19 cellular contexts compared by ENCODE assay signal in genomic region chr2:175234650-175235049, GRCh38. TPM values are rescaled to one million over a fixed set of nuclear protein-coding genes. Genes with fewer than 3 reads are reported as not detected.
A peak's percentile ranks its signal among the peaks of the same experiment; 100 is the strongest.
DNase-seq lines count a peak whose midpoint lies in the region; ATAC-seq, FAIRE-seq and TF ChIP-seq lines count a peak whose summit lies in the region.
"Had no signal": no experiment of that assay in that cellular context is flagged by ENCODE, and none has a peak within 500 bp of the region (broad histone marks: within the 10 kb centered on the region; RNA-seq: fewer than 3 reads in every experiment).

No MANE protein-coding gene starts in this region.

- H3K27me3 ChIP-seq in K562 (ENCODE audit: control insufficient read depth in 2 of 2, insufficient read depth in 2 of 2, low read length in 2 of 2) = peaks cover 0 to 4% of the 10 kb centered on the region in 2 experiments; a peak in 1 of 5 replicates
- H3K27me3 ChIP-seq: cardiac muscle cell, right atrium auricular region, uterus had no signal

- ATAC-seq in GM18858 (IDR thresholded peaks at IDR 0.05; ENCODE audit: unreplicated experiment) = peak; percentile 53
- peak; percentile 69 for ATAC-seq in GM21619 (IDR thresholded peaks at IDR 0.05; ENCODE audit: unreplicated experiment)
- peak; percentile 81 for ATAC-seq in HG03378 (IDR thresholded peaks at IDR 0.05; ENCODE audit: unreplicated experiment)
- ATAC-seq in K562 = no peak
- ATAC-seq in GM18517 (IDR thresholded peaks at IDR 0.05; ENCODE audit: unreplicated experiment) = no peak
- ATAC-seq: PC-3 had no signal

- no peak for TF ChIP-seq EP300 in K562 (IDR thresholded peaks at IDR 0.05; ENCODE audit: low read length)

- H3K4me2 ChIP-seq in K562 (ENCODE audit: insufficient read depth, low read length) = no peak overlapping the region

- intact Hi-C loops in K562 (cut with micrococcal nuclease) (no loop called here), cardiac septum (cut with DNase I) (no loop called here)

- in situ Hi-C loops in K562 (cut with MboI) = no loop called here

- H3K27ac ChIP-seq in K562 (ENCODE audit: extremely low read depth, low read depth, low read length) = no peak overlapping the region
- H3K27ac ChIP-seq: cardiac muscle cell, right atrium auricular region, uterus had no signal

- no peaks in the 10 kb centered on the region; a peak in 1 of 5 replicates for H3K4me1 ChIP-seq in K562 (replicated peaks in 1 of 2; ENCODE audit: control insufficient read depth in 2 of 2, insufficient read depth in 2 of 2, low read length in 2 of 2)
- H3K4me1 ChIP-seq: right atrium auricular region, uterus had no signal

- 5% methylated on average over 2 of the region's 2 CpGs for WGBS in K562 (ENCODE audit: insufficient coverage, low coverage, missing lambda C conversion rate)

- no peak for TF ChIP-seq POLR2A in K562 (conservative IDR thresholded peaks at IDR 0.05)

- BruUV-seq in K562 (replicated peaks; lab: Mats Ljungman, UMichigan) = no TSS peak

- no peaks in the 10 kb centered on the region for H4K20me1 ChIP-seq in K562 (replicated peaks; ENCODE audit: control insufficient read depth, insufficient read depth, low read length)

- no peak for FAIRE-seq in K562 (lab: Jason Lieb, UNC)

- POLR2A ChIA-PET in K562 (lab: Yijun Ruan, JAX) = interaction anchor here (0.8 kb wide), 1 partner anchor 25 kb away, joined by 3 read pairs; no protein-coding TSS in a partner anchor

- H3K4me3 ChIP-seq in K562 = no peak overlapping the region
- H3K4me3 ChIP-seq: cardiac muscle cell, right atrium auricular region, uterus had no signal

- H3K79me2 ChIP-seq in K562 (ENCODE audit: control insufficient read depth, insufficient read depth, low read length) = no peaks in the 10 kb centered on the region

- no peaks in the 10 kb centered on the region for H3K36me3 ChIP-seq in K562 (ENCODE audit: control insufficient read depth, insufficient read depth, low read length)
- H3K36me3 ChIP-seq: cardiac muscle cell, right atrium auricular region, uterus had no signal

- no peaks in the 10 kb centered on the region for H3K9me1 ChIP-seq in K562 (ENCODE audit: control insufficient read depth, insufficient read depth, low read length)

- no peak for TF ChIP-seq CTCF in K562 (IDR thresholded peaks at IDR 0.05 in 2 of 3, conservative IDR thresholded peaks at IDR 0.05 in 1 of 3; ENCODE audit: insufficient read depth in 2 of 3, low read depth in 1 of 3, low read length in 3 of 3)

- no peaks in the 10 kb centered on the region for H3K9me3 ChIP-seq in K562 (replicated peaks; ENCODE audit: control insufficient read depth, insufficient read depth, low read depth, low read length)
- H3K9me3 ChIP-seq: right atrium auricular region, uterus had no signal

- H3K9ac ChIP-seq in K562 (ENCODE audit: insufficient read depth in 1 of 2, low read depth in 2 of 2, low read length in 2 of 2) = no peak overlapping the region

- no peak for TF ChIP-seq RAD21 in K562 (CRISPR knock-in tag; conservative IDR thresholded peaks at IDR 0.05 in 1 of 2, IDR thresholded peaks at IDR 0.05 in 1 of 2)

- H2AFZ ChIP-seq in K562 (ENCODE audit: low read depth, low read length) = no peak overlapping the region

- CTCF ChIA-PET in K562 (lab: Yijun Ruan, JAX; ENCODE audit: low intra/inter-chr PET ratio) = no interaction called here

- DNase-seq in K562 (ENCODE audit: extremely low read depth in 1 of 4, low spot score in 3 of 4) (no peak), NCI-H128 (lab: John Stamatoyannopoulos, UW; ENCODE audit: unreplicated experiment) (no peak), cardiac septum (ENCODE audit: low spot score) (no peak), NCI-H1417 treated with DMSO at 0.1 percent for 48 hours (lab: John Stamatoyannopoulos, UW) (no peak)
- DNase-seq: activated CD4-positive, alpha-beta T cell treated with anti-CD3 and anti-CD28 coated beads for 1 hour; activated naive CD8-positive, alpha-beta T cell treated with anti-CD3 and anti-CD28 coated beads for 36 hours; CD4-positive, CD25-positive, alpha-beta regulatory T cell; mammary epithelial cell; NCI-H1105; NCI-H2227 treated with DMSO at 0.1 percent for 48 hours; PC-3; stimulated activated naive CD4-positive, alpha-beta T cell; uterus had no signal

TF ChIP-seq in K562, 482 proteins besides CTCF, POLR2A, EP300 and RAD21:
- TF ChIP-seq SPI1 (IDR thresholded peaks at IDR 0.05; ENCODE audit: borderline replicate concordance, low read depth, low read length) (peak; percentile 88), KDM4B (IDR thresholded peaks at IDR 0.05; ENCODE audit: borderline replicate concordance in 2 of 2, low read depth in 1 of 2) (no peak), RNF219 (CRISPR knock-in tag; IDR thresholded peaks at IDR 0.05) (no peak), BACH1 (tag; IDR thresholded peaks at IDR 0.05) (no peak), DDX20 (tag; IDR thresholded peaks at IDR 0.05; ENCODE audit: low read depth) (no peak), NR1H2 (CRISPR knock-in tag; IDR thresholded peaks at IDR 0.05) (no peak), CUX1 (CRISPR knock-in tag; IDR thresholded peaks at IDR 0.05) (no peak), RFX7 (CRISPR knock-in tag; IDR thresholded peaks at IDR 0.05) (no peak)

RNA-seq across cellular contexts. Expression of gene ATP5MC3, which starts 53.1 kb away (rescaled TPM):
- total RNA-seq in K562 (2011; cell fraction: chromatin; rRNA removed; ENCODE audit: low replicate concordance) = 119 and 169 TPM in 2 replicates
- 177 TPM in 2 replicates for total RNA-seq in K562 (2011; cell fraction: nucleolus; rRNA removed)
- 238 and 310 TPM in 2 replicates for total RNA-seq in K562 (2011; cell fraction: nucleoplasm; rRNA removed)
- total RNA-seq in K562 (2014; rRNA removed) (423 and 490 TPM in 2 replicates), K562 (2014; rRNA removed; fragmentation: Illumina TruSeq; extraction: Trizol) (861 and 911 TPM in 2 replicates), K562 (2015; rRNA removed; fragmentation: Illumina TruSeq; extraction: Trizol) (903 and 937 TPM in 2 replicates), K562 (2021) (1,012 and 1,047 TPM in 2 replicates), cardiac septum (814 TPM)
- polyA plus RNA-seq in K562 (2011; rRNA removed) (1,955 and 2,565 TPM in 2 replicates), K562 (2014; fragmentation: Illumina TruSeq; extraction: Trizol) (739 and 828 TPM in 2 replicates), K562 (2014; fragmentation: Nextera tagmentation; extraction: Ambion mirVana) (1,000 to 10,000 TPM; 1,166 to 1,324 TPM), K562 (2014; rRNA removed) (1,049 and 1,136 TPM in 2 replicates)
- 1,526 and 2,318 TPM in 2 replicates for polyA plus RNA-seq in K562 (2011; cell fraction: cytosol; rRNA removed)
- 453 and 732 TPM in 2 replicates for polyA plus RNA-seq in K562 (2011; cell fraction: nucleus; rRNA removed)
- polyA plus RNA-seq in K562 (2012) = 769 and 1,624 TPM in 2 replicates
- 723 and 830 TPM in 2 replicates for polyA minus RNA-seq in K562 (2011; rRNA and poly(A)+ RNA removed)
- 258 and 278 TPM in 2 replicates for polyA minus RNA-seq in K562 (2011; cell fraction: cytosol; rRNA and poly(A)+ RNA removed)
- 92.5 and 176 TPM in 2 replicates for polyA minus RNA-seq in K562 (2011; cell fraction: nucleus; rRNA and poly(A)+ RNA removed)

Comparison
In these comparisons a context has a peak if more than half of its experiments do, and no peak if none do; other contexts are left out.
1. ATAC-seq: peak in GM18858 (single experiment), GM21619 (single experiment) and HG03378 (single experiment); none in K562 (single experiment) and GM18517 (single experiment).